ENCODE assay signal across 1 cellular context in genomic region chr15:60004019-60004845, GRCh38.
A peak's percentile ranks its signal among the peaks of the same experiment; 100 is the strongest.
TF ChIP-seq lines count a peak whose summit lies in the region.

Gene FOXB1, plus strand, starts transcription at chr15:60004311. Its CDS starts 653 bp downstream, at chr15:60004964.

TF ChIP-seq in WTC11, 78 proteins besides CTCF, POLR2A, EP300 and RAD21 (continued from another document):
- TF ChIP-seq ZBTB21 (CRISPR knock-in tag; IDR thresholded peaks at IDR 0.05; ENCODE audit: borderline replicate concordance): peak; percentile 28; the same call in 1 of the 2 replicates
- TF ChIP-seq, protein P1, sequence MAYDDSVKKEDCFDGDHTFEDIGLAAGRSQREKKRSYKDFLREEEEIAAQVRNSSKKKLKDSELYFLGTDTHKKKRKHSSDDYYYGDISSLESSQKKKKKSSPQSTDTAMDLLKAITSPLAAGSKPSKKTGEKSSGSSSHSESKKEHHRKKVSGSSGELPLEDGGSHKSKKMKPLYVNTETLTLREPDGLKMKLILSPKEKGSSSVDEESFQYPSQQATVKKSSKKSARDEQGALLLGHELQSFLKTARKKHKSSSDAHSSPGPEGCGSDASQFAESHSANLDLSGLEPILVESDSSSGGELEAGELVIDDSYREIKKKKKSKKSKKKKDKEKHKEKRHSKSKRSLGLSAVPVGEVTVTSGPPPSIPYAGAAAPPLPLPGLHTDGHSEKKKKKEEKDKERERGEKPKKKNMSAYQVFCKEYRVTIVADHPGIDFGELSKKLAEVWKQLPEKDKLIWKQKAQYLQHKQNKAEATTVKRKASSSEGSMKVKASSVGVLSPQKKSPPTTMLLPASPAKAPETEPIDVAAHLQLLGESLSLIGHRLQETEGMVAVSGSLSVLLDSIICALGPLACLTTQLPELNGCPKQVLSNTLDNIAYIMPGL (CRISPR knock-in tag; IDR thresholded peaks at IDR 0.05): peak; percentile 67; the same call in 1 of the 2 replicates
- peak; percentile 41; the same call in 1 of the 2 replicates for TF ChIP-seq MAX (CRISPR knock-in tag; IDR thresholded peaks at IDR 0.05)
- peak; percentile 64 for TF ChIP-seq SP1 (CRISPR knock-in tag; conservative IDR thresholded peaks at IDR 0.05)
- TF ChIP-seq ESRRA (CRISPR knock-in tag; IDR thresholded peaks at IDR 0.05; ENCODE audit: borderline replicate concordance): peak; percentile 67; the same call in 1 of the 2 replicates
- TF ChIP-seq, protein P2, sequence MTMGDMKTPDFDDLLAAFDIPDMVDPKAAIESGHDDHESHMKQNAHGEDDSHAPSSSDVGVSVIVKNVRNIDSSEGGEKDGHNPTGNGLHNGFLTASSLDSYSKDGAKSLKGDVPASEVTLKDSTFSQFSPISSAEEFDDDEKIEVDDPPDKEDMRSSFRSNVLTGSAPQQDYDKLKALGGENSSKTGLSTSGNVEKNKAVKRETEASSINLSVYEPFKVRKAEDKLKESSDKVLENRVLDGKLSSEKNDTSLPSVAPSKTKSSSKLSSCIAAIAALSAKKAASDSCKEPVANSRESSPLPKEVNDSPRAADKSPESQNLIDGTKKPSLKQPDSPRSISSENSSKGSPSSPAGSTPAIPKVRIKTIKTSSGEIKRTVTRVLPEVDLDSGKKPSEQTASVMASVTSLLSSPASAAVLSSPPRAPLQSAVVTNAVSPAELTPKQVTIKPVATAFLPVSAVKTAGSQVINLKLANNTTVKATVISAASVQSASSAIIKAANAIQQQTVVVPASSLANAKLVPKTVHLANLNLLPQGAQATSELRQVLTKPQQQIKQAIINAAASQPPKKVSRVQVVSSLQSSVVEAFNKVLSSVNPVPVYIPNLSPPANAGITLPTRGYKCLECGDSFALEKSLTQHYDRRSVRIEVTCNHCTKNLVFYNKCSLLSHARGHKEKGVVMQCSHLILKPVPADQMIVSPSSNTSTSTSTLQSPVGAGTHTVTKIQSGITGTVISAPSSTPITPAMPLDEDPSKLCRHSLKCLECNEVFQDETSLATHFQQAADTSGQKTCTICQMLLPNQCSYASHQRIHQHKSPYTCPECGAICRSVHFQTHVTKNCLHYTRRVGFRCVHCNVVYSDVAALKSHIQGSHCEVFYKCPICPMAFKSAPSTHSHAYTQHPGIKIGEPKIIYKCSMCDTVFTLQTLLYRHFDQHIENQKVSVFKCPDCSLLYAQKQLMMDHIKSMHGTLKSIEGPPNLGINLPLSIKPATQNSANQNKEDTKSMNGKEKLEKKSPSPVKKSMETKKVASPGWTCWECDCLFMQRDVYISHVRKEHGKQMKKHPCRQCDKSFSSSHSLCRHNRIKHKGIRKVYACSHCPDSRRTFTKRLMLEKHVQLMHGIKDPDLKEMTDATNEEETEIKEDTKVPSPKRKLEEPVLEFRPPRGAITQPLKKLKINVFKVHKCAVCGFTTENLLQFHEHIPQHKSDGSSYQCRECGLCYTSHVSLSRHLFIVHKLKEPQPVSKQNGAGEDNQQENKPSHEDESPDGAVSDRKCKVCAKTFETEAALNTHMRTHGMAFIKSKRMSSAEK (CRISPR knock-in tag; IDR thresholded peaks at IDR 0.05; ENCODE audit: borderline replicate concordance): no peak
- no peak for TF ChIP-seq ZMAT4 (CRISPR knock-in tag; IDR thresholded peaks at IDR 0.05)
TF ChIP-seq in WTC11: peak in this region for 11.
